17 cellular contexts compared by ENCODE assay signal in the genomic region with DNA sequence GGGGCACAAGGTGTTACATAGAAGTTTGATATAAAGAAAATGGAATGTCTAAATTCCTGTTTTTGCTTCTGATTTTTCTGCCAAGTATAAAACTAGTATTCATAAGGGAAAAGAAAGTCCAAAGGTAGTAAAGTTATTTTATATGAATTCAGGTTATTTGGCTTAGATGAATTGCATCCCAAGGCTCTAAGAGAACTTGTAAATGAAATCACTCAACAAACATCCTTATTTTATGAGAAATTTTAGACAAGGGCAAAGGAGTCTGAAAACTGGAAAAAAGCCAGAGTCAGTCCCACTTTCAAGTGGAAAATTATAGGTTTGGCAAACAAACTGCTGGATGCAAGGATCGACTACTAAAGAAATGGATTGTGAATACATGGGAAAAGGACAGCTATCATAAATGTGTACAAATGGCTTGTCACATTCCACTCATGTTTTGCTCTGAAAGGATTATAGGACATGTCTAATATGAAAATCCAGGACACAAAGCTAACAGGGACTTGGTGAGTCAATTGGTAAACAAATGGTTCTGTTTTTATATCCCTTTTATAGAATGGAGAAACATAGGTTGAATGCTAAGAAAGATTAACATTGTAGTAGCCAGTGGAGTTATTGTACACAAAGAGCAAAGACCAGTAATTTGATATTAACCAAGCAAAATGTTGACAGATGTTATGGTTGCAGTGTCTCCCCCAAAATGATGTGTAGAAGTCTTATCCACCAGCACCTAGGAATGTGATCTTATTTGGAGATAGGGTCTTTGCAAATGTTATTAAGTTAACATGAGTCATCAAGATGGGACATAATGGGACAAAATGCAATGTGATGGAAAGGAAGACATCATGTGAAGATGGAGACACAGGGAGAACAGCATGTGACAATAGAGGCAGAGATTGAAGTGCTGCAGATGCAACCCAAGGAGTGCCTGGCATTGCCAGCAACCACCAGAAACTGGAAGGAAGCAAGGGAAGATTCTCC.
"Had no signal": no experiment of that assay in that cellular context is flagged by ENCODE, and none has a peak within 500 bp of the region (broad histone marks: within the 10 kb centered on the region; RNA-seq: fewer than 3 reads in every experiment).

No MANE protein-coding gene starts in this region.

- H3K4me3 ChIP-seq: ascending aorta, esophagus muscularis mucosa, lung, right atrium auricular region, transverse colon had no signal

- DNase-seq: activated CD4-positive, alpha-beta T cell treated with anti-CD3 and anti-CD28 coated beads for 1 hour; activated CD4-positive, alpha-beta T cell treated with anti-CD3 and anti-CD28 coated beads, Interleukin-2, amount 50 U/mL, for 48 hours; foreskin fibroblast; glutamatergic neuron; immature natural killer cell; left colon; naive B cell; posterior cingulate gyrus; small intestine; stimulated activated naive B cell treated with anti-CD40 and anti-IgM and Interleukin-4, amounts not matched to agents 10 μg/mL and 1 μg/mL and 100 μg/mL, for 72 hours; substantia nigra; transverse colon had no signal

- H3K36me3 Mint-ChIP-seq: immature natural killer cell; naive B cell; stimulated activated naive B cell treated with anti-CD40 and anti-IgM and Interleukin-4, amounts not matched to agents 10 μg/mL and 1 μg/mL and 100 μg/mL, for 72 hours had no signal

- H3K36me3 ChIP-seq: ascending aorta, esophagus muscularis mucosa, neutrophil, right atrium auricular region, transverse colon had no signal

- H3K27ac Mint-ChIP-seq: immature natural killer cell; naive B cell; stimulated activated naive B cell treated with anti-CD40 and anti-IgM and Interleukin-4, amounts not matched to agents 10 μg/mL and 1 μg/mL and 100 μg/mL, for 72 hours had no signal

- H3K27ac ChIP-seq: ascending aorta, esophagus muscularis mucosa, neutrophil, right atrium auricular region, transverse colon had no signal

- H3K9me3 ChIP-seq: ascending aorta, neutrophil, right atrium auricular region, transverse colon had no signal

- H3K4me1 Mint-ChIP-seq: immature natural killer cell; naive B cell; stimulated activated naive B cell treated with anti-CD40 and anti-IgM and Interleukin-4, amounts not matched to agents 10 μg/mL and 1 μg/mL and 100 μg/mL, for 72 hours had no signal

- H3K27me3 ChIP-seq: ascending aorta, esophagus muscularis mucosa, neutrophil, right atrium auricular region, transverse colon had no signal

- H3K4me3 Mint-ChIP-seq: immature natural killer cell; stimulated activated naive B cell treated with anti-CD40 and anti-IgM and Interleukin-4, amounts not matched to agents 10 μg/mL and 1 μg/mL and 100 μg/mL, for 72 hours had no signal

- ATAC-seq: left colon; stimulated activated naive B cell treated with anti-CD40 and anti-IgM and Interleukin-4, amounts not matched to agents 10 μg/mL and 1 μg/mL and 100 μg/mL, for 72 hours had no signal

- H3K4me1 ChIP-seq: ascending aorta, esophagus muscularis mucosa, right atrium auricular region, transverse colon had no signal
